In genomic region chr7:24769863-24770262, GRCh38 we compare ENCODE assay signal across 19 cellular contexts.
"Had no signal": no experiment of that assay in that cellular context is flagged by ENCODE, and none has a peak within 500 bp of the region (broad histone marks: within the 10 kb centered on the region; RNA-seq: fewer than 3 reads in every experiment).

No MANE protein-coding gene starts in this region.

- ATAC-seq: sciatic nerve; stimulated activated memory B cell treated with anti-CD40 and anti-IgM and Interleukin-4, amounts not matched to agents 10 μg/mL and 1 μg/mL and 100 μg/mL, for 72 hours; upper lobe of right lung had no signal

- H3K4me1 ChIP-seq: colonic mucosa, parathyroid adenoma, prostate gland, spleen, tibial nerve, upper lobe of right lung had no signal

- DNase-seq: colonic mucosa; dermis blood vessel endothelial cell; erythroblast; foreskin melanocyte; heart right ventricle; hypothalamus; mesendoderm; naive B cell; occipital lobe; spleen; stimulated activated CD4-positive, alpha-beta T cell treated with anti-CD3 and anti-CD28 coated beads, Interleukin-15, amount 100 ng/mL, for 24 hours; stimulated activated CD4-positive, alpha-beta T cell treated with anti-CD3 and anti-CD28 coated beads, Interleukin-1b, Interleukin-23, amount 100 ng/mL, for 48 hours; stimulated activated CD4-positive, alpha-beta T cell treated with anti-CD3 and anti-CD28 coated beads, Interleukin-4, amount 100 ng/mL, for 24 hours; upper lobe of right lung had no signal

- H3K36me3 ChIP-seq: colonic mucosa, heart right ventricle, prostate gland, spleen, tibial nerve, upper lobe of right lung had no signal

- H3K4me3 ChIP-seq: colonic mucosa, heart right ventricle, prostate gland, spleen, tibial nerve, upper lobe of right lung had no signal

- H3K27me3 ChIP-seq: colonic mucosa, tibial nerve, upper lobe of right lung had no signal

- H3K9me3 ChIP-seq: colonic mucosa, prostate gland, upper lobe of right lung had no signal

- H3K27ac ChIP-seq: colonic mucosa, heart right ventricle, parathyroid adenoma, prostate gland, spleen, tibial nerve, upper lobe of right lung had no signal
